ENCODE assay signal across 10 cellular contexts in the genomic region with DNA sequence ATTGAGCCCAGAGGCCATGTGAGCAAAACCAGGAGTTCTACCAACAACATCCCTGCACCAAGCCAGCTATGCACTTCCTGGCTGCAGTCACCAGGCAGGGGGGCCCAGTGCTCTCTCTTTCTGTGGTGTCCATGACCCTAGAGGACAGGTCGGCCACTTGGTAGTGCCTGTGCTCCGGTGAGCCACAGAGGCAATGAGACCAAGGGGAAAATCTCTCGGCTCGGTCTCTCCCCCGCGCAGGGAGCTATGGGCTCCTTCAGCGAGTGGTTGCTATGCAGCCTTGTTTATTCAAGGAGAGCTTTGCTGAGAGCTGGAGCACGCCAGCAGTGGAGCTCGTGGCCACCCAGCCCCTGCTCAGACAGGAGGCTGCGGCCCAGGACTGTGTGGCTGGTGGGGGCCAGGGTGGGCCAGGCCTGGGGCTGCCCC. TPM values are rescaled to one million over a fixed set of nuclear protein-coding genes. Genes with fewer than 3 reads are reported as not detected.
DNase-seq lines count a peak whose midpoint lies in the region; ATAC-seq and FAIRE-seq lines count a peak whose summit lies in the region.
"Had no signal": no experiment of that assay in that cellular context is flagged by ENCODE, and none has a peak within 500 bp of the region (broad histone marks: within the 10 kb centered on the region; RNA-seq: fewer than 3 reads in every experiment).

A gene (plus strand): TSS at position 283 of the 426 bp plus-strand sequence. CDS start 13,537 bp downstream, outside the sequence.

- H3K4me3 ChIP-seq in endocrine pancreas (ENCODE audit: control insufficient read depth, insufficient read depth, low read length): no peak within 1 kb of the TSS
- peak within 1 kb of the TSS; percentile 10 to 12 for H3K4me3 ChIP-seq in muscle layer of colon (ENCODE audit: low read depth in 1 of 2, low read length in 2 of 2)
- H3K4me3 ChIP-seq in small intestine (ENCODE audit: low read depth in 1 of 2, low read length in 2 of 2): no peak within 1 kb of the TSS
- H3K4me3 ChIP-seq: SJSA1 had no signal

- H3K27ac ChIP-seq in muscle layer of colon (ENCODE audit: low read depth, low read length): peak within 1 kb of the TSS; percentile 85
- H3K27ac ChIP-seq in small intestine (ENCODE audit: low read depth in 1 of 2, low read length in 1 of 2): peak within 1 kb of the TSS in 1 of 2 donors; percentile 41
- H3K27ac ChIP-seq: SJSA1 had no signal

- 54 to 63% (median 62%) methylated on average over 10 of the region's 10 CpGs for WGBS in small intestine, 3 donors

- H3K9me3 ChIP-seq in endocrine pancreas (ENCODE audit: control insufficient read depth, low read length) (no peaks in the 10 kb centered on the region), muscle layer of colon (ENCODE audit: low read length) (no peaks in the 10 kb centered on the region), small intestine (ENCODE audit: control insufficient read depth, low read depth) (no peaks in the 10 kb centered on the region)
- H3K9me3 ChIP-seq: SJSA1 had no signal

- H3K4me1 ChIP-seq in endocrine pancreas (ENCODE audit: control insufficient read depth, insufficient read depth, low read length) (no peaks in the 10 kb centered on the region), muscle layer of colon (ENCODE audit: insufficient read depth, low read length) (peaks cover 51% of the 10 kb centered on the region), small intestine (ENCODE audit: control insufficient read depth in 2 of 2, insufficient read depth in 1 of 2, low read depth in 1 of 2, low read length in 1 of 2) (no peaks in the 10 kb centered on the region)

- H3K36me3 ChIP-seq in endocrine pancreas (ENCODE audit: control insufficient read depth, insufficient read depth, low read length): no peaks in the 10 kb centered on the region
- no peaks in the 10 kb centered on the region for H3K36me3 ChIP-seq in muscle layer of colon (ENCODE audit: insufficient read depth, low read length)
- no peaks in the 10 kb centered on the region for H3K36me3 ChIP-seq in small intestine (ENCODE audit: control insufficient read depth in 2 of 2, insufficient read depth in 2 of 2, low read length in 2 of 2)
- H3K36me3 ChIP-seq: SJSA1 had no signal

- peak within 1 kb of the TSS; percentile 42 for H3K9ac ChIP-seq in endocrine pancreas (ENCODE audit: control insufficient read depth, insufficient read depth, low read length)
- peak within 1 kb of the TSS; percentile 16 for H3K9ac ChIP-seq in muscle layer of colon (ENCODE audit: low read length)

- peak; percentile 70 for DNase-seq in AG08396 (ENCODE audit: low spot score)
- peak; percentile 48 for DNase-seq in NCI-H1092 treated with DMSO at 0.1 percent for 48 hours (lab: John Stamatoyannopoulos, UW)
- DNase-seq in small intestine: no peak
- DNase-seq: DMS 273 treated with DMSO at 0.1 percent for 48 hours had no signal

- H3K27me3 ChIP-seq in endocrine pancreas (ENCODE audit: control insufficient read depth, insufficient read depth, low read length) (no peaks in the 10 kb centered on the region), muscle layer of colon (ENCODE audit: control insufficient read depth in 1 of 2, insufficient read depth in 2 of 2, low read length in 2 of 2) (no peaks in the 10 kb centered on the region), small intestine (ENCODE audit: control insufficient read depth in 2 of 2, insufficient read depth in 2 of 2, low read length in 2 of 2) (no peaks in the 10 kb centered on the region)
- H3K27me3 ChIP-seq: SJSA1 had no signal

- FAIRE-seq in small intestine (lab: Jason Lieb, UNC): no peak

- ATAC-seq in GM18517 (IDR thresholded peaks at IDR 0.05; ENCODE audit: unreplicated experiment): no peak
- ATAC-seq in GM18907 (IDR thresholded peaks at IDR 0.05; ENCODE audit: unreplicated experiment): no peak
- no peak for ATAC-seq in GM21423 (IDR thresholded peaks at IDR 0.05; ENCODE audit: unreplicated experiment)

RNA-seq across cellular contexts. Expression of the gene that starts here (rescaled TPM):
- 1 to 10 TPM in 1 of 3 donors, under 1 TPM in 2; under 0.01 to 1.1 (median 0.66) TPM for polyA plus RNA-seq in small intestine

Comparison
In these comparisons a context has a peak if more than half of its experiments do, and no peak if none do; other contexts are left out.
1. H3K4me3 ChIP-seq: peak in muscle layer of colon (2 of 2); none in endocrine pancreas (single experiment) and small intestine (0 of 2).